In the genomic region with DNA sequence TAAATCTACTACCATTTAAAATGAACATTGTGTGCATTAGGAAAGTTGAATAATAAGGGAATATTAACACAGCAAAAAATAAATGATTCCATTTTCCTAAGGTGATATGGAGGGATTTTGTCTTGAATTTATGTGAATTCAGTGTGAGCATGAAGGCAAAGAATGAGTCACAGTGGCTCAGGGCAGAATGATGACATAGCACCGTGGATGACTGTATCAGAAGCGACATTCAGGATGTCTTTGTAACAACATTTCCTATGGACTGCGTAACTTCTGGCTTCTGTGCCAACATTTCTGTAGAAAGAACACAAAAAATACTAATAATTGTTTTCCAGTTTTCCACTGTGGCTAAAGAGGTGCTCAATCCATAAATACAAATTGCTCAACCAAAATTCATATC, we compare ENCODE assay signal across 14 cellular contexts. TPM values are rescaled to one million over a fixed set of nuclear protein-coding genes. Genes with fewer than 3 reads are reported as not detected.
DNase-seq lines count a peak whose midpoint lies in the region; FAIRE-seq and TF ChIP-seq lines count a peak whose summit lies in the region.
"Had no signal": no experiment of that assay in that cellular context is flagged by ENCODE, and none has a peak within 500 bp of the region (broad histone marks: within the 10 kb centered on the region; RNA-seq: fewer than 3 reads in every experiment).

No MANE protein-coding gene starts in this region.

- intact Hi-C loops in endothelial cell of umbilical vein (cut with micrococcal nuclease) = loop anchor here (1.0 to 5.0 kb wide), 2 partner anchors 55 to 322 kb away; a partner anchor contains a TSS

- TF ChIP-seq POLR2A in endothelial cell of umbilical vein (IDR thresholded peaks at IDR 0.05; ENCODE audit: low read depth, low read length) (no peak), GM12891 (IDR thresholded peaks at IDR 0.05; ENCODE audit: low read depth, low read length) (no peak)

- H3K4me2 ChIP-seq in endothelial cell of umbilical vein (ENCODE audit: insufficient read depth, low read length) (peak overlapping the region; percentile 84), osteoblast (ENCODE audit: insufficient read depth, low read length) (peak overlapping the region; percentile 5)

- H3K27me3 Mint-ChIP-seq in chondrocyte (ENCODE audit: low read depth) = no peaks in the 10 kb centered on the region

- no peaks in the 10 kb centered on the region for H3K79me2 ChIP-seq in endothelial cell of umbilical vein (ENCODE audit: control insufficient read depth, insufficient read depth, low read length)
- H3K79me2 ChIP-seq in osteoblast (ENCODE audit: insufficient read depth, low read length) = no peaks in the 10 kb centered on the region

- H3K27ac ChIP-seq in endothelial cell of umbilical vein (ENCODE audit: insufficient read depth, low read depth, low read length) (peak overlapping the region; percentile 82), osteoblast (ENCODE audit: low read depth, low read length) (peak overlapping the region; percentile 55)

- FAIRE-seq in endothelial cell of umbilical vein (lab: Jason Lieb, UNC) (peak; percentile 97), GM12891 (lab: Jason Lieb, UNC) (no peak)
- FAIRE-seq: D721Med, endometrium, GM12878 had no signal

- H3K36me3 Mint-ChIP-seq in chondrocyte (ENCODE audit: low read depth) = peaks cover 27% of the 10 kb centered on the region

- H3K36me3 ChIP-seq in endothelial cell of umbilical vein (ENCODE audit: control insufficient read depth in 2 of 2, extremely low read depth in 1 of 2, insufficient read depth in 2 of 2, low read length in 2 of 2) (no peaks in the 10 kb centered on the region), osteoblast (ENCODE audit: insufficient read depth, low read length) (peaks cover 4% of the 10 kb centered on the region)

- H3K4me1 Mint-ChIP-seq in chondrocyte (ENCODE audit: low read depth) = no peaks in the 10 kb centered on the region

- H3K9me1 ChIP-seq in endothelial cell of umbilical vein (replicated peaks; ENCODE audit: control insufficient read depth, extremely low read depth, insufficient read depth, low read length) = no peaks in the 10 kb centered on the region

- CTCF ChIA-PET in endothelial cell of umbilical vein (lab: Charles Lee) = interaction anchor here (0.9 to 1.6 kb wide), 2 partner anchors 10 to 54 kb away, joined by 3 to 5 read pairs; a partner anchor contains a TSS

- H4K20me1 ChIP-seq in endothelial cell of umbilical vein (replicated peaks; ENCODE audit: control insufficient read depth, extremely low read depth, insufficient read depth, low read length) (no peaks in the 10 kb centered on the region), osteoblast (ENCODE audit: insufficient read depth, low read length) (no peaks in the 10 kb centered on the region)

- peak overlapping the region; percentile 64 for H3K9ac ChIP-seq in endothelial cell of umbilical vein (replicated peaks; ENCODE audit: extremely low read depth, insufficient read depth, low read length)

- H3K27me3 ChIP-seq in endothelial cell of umbilical vein (ENCODE audit: control insufficient read depth in 2 of 2, insufficient read depth in 2 of 2, low read length in 2 of 2) = no peaks in the 10 kb centered on the region
- no peaks in the 10 kb centered on the region for H3K27me3 ChIP-seq in osteoblast (ENCODE audit: insufficient read depth, low read length)

- no TSS peak for BruUV-seq in endothelial cell of umbilical vein (replicated peaks; lab: Mats Ljungman, UMichigan)

- H3K4me3 ChIP-seq in endothelial cell of umbilical vein (replicated peaks in 1 of 3; ENCODE audit: insufficient read depth in 1 of 3, low read depth in 1 of 3, low read length in 3 of 3) = peak overlapping the region in 1 of 3 experiments; percentile 16
- no peak overlapping the region for H3K4me3 ChIP-seq in osteoblast (ENCODE audit: insufficient read depth, low read length)
- H3K4me3 ChIP-seq: GM12878 had no signal

- peak; percentile 1 for DNase-seq in GF-D8 (lab: John Stamatoyannopoulos, UW)
- peak; percentile 18 for DNase-seq in NCI-H460 (ENCODE audit: extremely low read depth, low read depth)
- DNase-seq in endothelial cell of umbilical vein (ENCODE audit: low read depth, low spot score) = peak; percentile 92
- DNase-seq in osteoblast (ENCODE audit: insufficient read length, low spot score, missing footprints) = no peak
- DNase-seq in GM12891 (ENCODE audit: insufficient read length, low spot score) = no peak
- no peak for DNase-seq in NCI-H510A treated with DMSO at 0.1 percent for 48 hours (lab: John Stamatoyannopoulos, UW)
- DNase-seq in chondrocyte (ENCODE audit: low spot score) = no peak
- no peak for DNase-seq in NCI-H1930 (lab: John Stamatoyannopoulos, UW)
- DNase-seq: activated T-cell treated with anti-CD3 and anti-CD28 coated beads for 4 hours, NCI-H2171, retina had no signal

- peaks cover 12% of the 10 kb centered on the region for H3K4me1 ChIP-seq in endothelial cell of umbilical vein (ENCODE audit: control insufficient read depth, extremely low read depth, insufficient read depth, low read length)
- peaks cover 3% of the 10 kb centered on the region for H3K4me1 ChIP-seq in osteoblast (ENCODE audit: insufficient read depth, low read length)

- H2AFZ ChIP-seq in endothelial cell of umbilical vein (ENCODE audit: low read depth, low read length) = peak overlapping the region; percentile 68
- H2AFZ ChIP-seq in osteoblast (ENCODE audit: low read length) = no peak overlapping the region

- H3K9me3 Mint-ChIP-seq in chondrocyte (ENCODE audit: low read depth) = peaks cover 15% of the 10 kb centered on the region

- POLR2A ChIA-PET in endothelial cell of umbilical vein (lab: Charles Lee) = interaction anchor here (1.1 kb wide), 1 partner anchor 54 kb away, joined by 3 read pairs; a partner anchor contains a TSS

- TF ChIP-seq CTCF in endothelial cell of umbilical vein (IDR thresholded peaks at IDR 0.05; ENCODE audit: extremely low read depth in 1 of 2, insufficient read depth in 1 of 2, low read depth in 1 of 2, low read length in 2 of 2) (no peak), osteoblast (IDR thresholded peaks at IDR 0.05; ENCODE audit: extremely low read depth, low read depth, low read length) (no peak), chondrocyte (IDR thresholded peaks at IDR 0.05) (no peak)

- dilution Hi-C loops in endothelial cell of umbilical vein (cut with MboI; ENCODE audit: extremely low pct_ligation_motif_present, low sequenced_read_pairs) = no loop called here

- H3K27ac Mint-ChIP-seq in chondrocyte (ENCODE audit: unreplicated experiment) = no peak overlapping the region

- H3K9me3 ChIP-seq in endothelial cell of umbilical vein (replicated peaks; ENCODE audit: control insufficient read depth, insufficient read depth, low read length) (no peaks in the 10 kb centered on the region), osteoblast (ENCODE audit: low read depth, low read length) (no peaks in the 10 kb centered on the region)

- no peak overlapping the region for H3K4me3 Mint-ChIP-seq in chondrocyte (ENCODE audit: unreplicated experiment)

TF ChIP-seq in endothelial cell of umbilical vein, 7 proteins besides CTCF, POLR2A, EP300 and RAD21:
- TF ChIP-seq MYC (IDR thresholded peaks at IDR 0.05; ENCODE audit: low read depth, low read length) (no peak), POLR2AphosphoS5 (IDR thresholded peaks at IDR 0.05; ENCODE audit: insufficient read depth, low read depth, low read length) (peak; percentile 30), JUN (IDR thresholded peaks at IDR 0.05; ENCODE audit: borderline replicate concordance, insufficient read depth, insufficient read length, low read depth) (peak; percentile 96), FOS (IDR thresholded peaks at IDR 0.05; ENCODE audit: borderline replicate concordance, insufficient read depth, low read length) (peak; percentile 98), GATA2 (IDR thresholded peaks at IDR 0.05; ENCODE audit: insufficient read depth, insufficient read length, low read depth, low read length) (peak; percentile 29), EZH2 (IDR thresholded peaks at IDR 0.05; ENCODE audit: borderline replicate concordance, low read depth, low read length, severe bottlenecking) (no peak)
- TF ChIP-seq, protein P1, sequence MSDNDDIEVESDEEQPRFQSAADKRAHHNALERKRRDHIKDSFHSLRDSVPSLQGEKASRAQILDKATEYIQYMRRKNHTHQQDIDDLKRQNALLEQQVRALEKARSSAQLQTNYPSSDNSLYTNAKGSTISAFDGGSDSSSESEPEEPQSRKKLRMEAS (IDR thresholded peaks at IDR 0.05; ENCODE audit: insufficient read depth, insufficient read length) = no peak

TF ChIP-seq in GM12891, 5 proteins besides CTCF, POLR2A, EP300 and RAD21:
- no peak for TF ChIP-seq TAF1 (IDR thresholded peaks at IDR 0.05; ENCODE audit: low read depth, low read length)
- no peak for TF ChIP-seq POU2F2 (IDR thresholded peaks at IDR 0.05; ENCODE audit: low read depth, low read length)
- no peak for TF ChIP-seq PAX5 (IDR thresholded peaks at IDR 0.05; ENCODE audit: insufficient read depth, low read length, severe bottlenecking)
- no peak for TF ChIP-seq SPI1 (IDR thresholded peaks at IDR 0.05; ENCODE audit: low read depth, low read length)
- no peak for TF ChIP-seq POLR2AphosphoS5 (IDR thresholded peaks at IDR 0.05; ENCODE audit: low read depth, low read length)

RNA-seq across cellular contexts. Expression of a gene that starts 54.6 kb away (rescaled TPM):
- total RNA-seq in NCI-H460 (2014; rRNA removed; shearing (Covaris generic)) = 32.4 and 37.6 TPM in 2 replicates
- 45.1 and 52.6 TPM in 2 replicates for polyA plus RNA-seq in NCI-H460 (2014; cell fraction: nucleus; rRNA removed)
- total RNA-seq in endothelial cell of umbilical vein = 11.9 and 15.5 TPM in 2 replicates
- polyA plus RNA-seq in endothelial cell of umbilical vein = 16.3 and 17.9 TPM in 2 replicates
- polyA plus RNA-seq in endothelial cell of umbilical vein (2011; cell fraction: cytosol; rRNA removed) = 17.5 and 18.7 TPM in 2 replicates
- polyA plus RNA-seq in endothelial cell of umbilical vein (2011; cell fraction: nucleus; rRNA removed) = 40.8 and 41.1 TPM in 2 replicates
- polyA plus RNA-seq in endothelial cell of umbilical vein (2012) = 10.3 and 14.8 TPM in 2 replicates
- 11.0 and 21.0 TPM in 2 replicates for polyA minus RNA-seq in endothelial cell of umbilical vein
- 7.1 TPM for polyA minus RNA-seq in endothelial cell of umbilical vein (2011; cell fraction: cytosol; rRNA and poly(A)+ RNA removed)
- 11.6 and 12.6 TPM in 2 replicates for polyA minus RNA-seq in endothelial cell of umbilical vein (2011; cell fraction: nucleus; rRNA and poly(A)+ RNA removed)
- 30.8 and 36.5 TPM in 2 replicates for total RNA-seq in osteoblast
- polyA plus RNA-seq in GM12891 (2012; ENCODE audit: low read depth, missing spikeins) = 1.4 TPM
- total RNA-seq in chondrocyte = 25.9 to 32.6 TPM (median 27.2 TPM) in 3 replicates

Comparison
In these comparisons a context has a peak if more than half of its experiments do, and no peak if none do; other contexts are left out.
1. DNase-seq: peak in GF-D8 (single experiment), NCI-H460 (single experiment) and endothelial cell of umbilical vein (single experiment); none in osteoblast (single experiment), GM12891 (single experiment), NCI-H510A treated with DMSO at 0.1 percent for 48 hours (single experiment), chondrocyte (single experiment) and NCI-H1930 (0 of 2).